Comparison of ENCODE assay signal across 1 cellular context in the genomic region with DNA sequence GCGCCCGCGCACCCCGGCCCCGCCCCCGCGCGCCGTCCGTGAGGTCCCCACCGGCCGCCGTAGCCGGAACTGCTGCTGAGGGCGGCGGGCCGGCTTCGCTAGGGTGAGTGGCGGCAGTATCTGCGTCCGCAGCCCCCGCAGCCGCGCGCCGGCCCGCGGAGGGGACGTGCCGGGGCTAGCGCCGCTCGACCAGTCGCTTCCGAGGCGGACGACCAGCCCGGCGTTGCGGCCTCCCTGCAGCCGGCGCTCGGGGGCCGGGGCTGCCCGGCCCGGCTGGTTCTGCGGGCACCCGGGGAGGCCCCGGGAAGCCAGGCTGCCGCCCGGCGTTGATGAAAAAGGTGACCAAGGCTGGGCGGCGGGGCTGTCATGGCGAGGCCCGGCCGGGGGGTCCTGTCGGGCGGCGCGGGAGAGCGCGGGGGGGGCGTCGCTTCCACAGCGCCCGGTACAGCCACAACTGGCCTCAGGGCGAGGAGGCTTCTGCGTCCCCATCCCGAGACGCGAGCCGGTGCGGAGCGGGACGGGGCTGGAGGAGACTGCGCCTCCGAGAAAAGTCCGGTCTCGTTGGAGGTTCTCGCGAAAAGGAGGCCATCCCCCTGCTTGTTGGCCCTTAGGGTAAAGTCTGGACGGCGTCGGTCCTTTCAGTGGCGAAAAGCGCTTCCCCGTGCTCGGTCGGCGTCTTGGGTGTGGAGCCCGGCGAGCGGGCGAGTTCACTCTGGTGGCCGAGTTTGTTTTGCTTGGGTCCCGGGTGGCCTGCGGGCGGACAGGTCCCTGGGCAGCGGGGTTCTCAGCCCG.
TF ChIP-seq lines count a peak whose summit lies in the region.

Gene CRAMP1, plus strand, starts transcription at position 41 of the 792 bp plus-strand sequence. CDS start 2,280 bp downstream, outside the sequence.

TF ChIP-seq in A549, 52 proteins besides CTCF, POLR2A, EP300 and RAD21 (continued from another document):
- TF ChIP-seq REST (IDR thresholded peaks at IDR 0.05): no peak
- TF ChIP-seq CHD2 (IDR thresholded peaks at IDR 0.05; ENCODE audit: low read length, partially characterized antibody): peak; percentile 39
- TF ChIP-seq HDAC2 (IDR thresholded peaks at IDR 0.05): no peak
- no peak for TF ChIP-seq HOXB13 (CRISPR knock-in tag; IDR thresholded peaks at IDR 0.05; ENCODE audit: low read depth)
- TF ChIP-seq MAFK (IDR thresholded peaks at IDR 0.05; ENCODE audit: partially characterized antibody): no peak
- TF ChIP-seq PHF8 (IDR thresholded peaks at IDR 0.05; ENCODE audit: borderline replicate concordance, low read depth): peak; percentile 29; the same call in 1 of the 2 replicates
- TF ChIP-seq, protein P1, sequence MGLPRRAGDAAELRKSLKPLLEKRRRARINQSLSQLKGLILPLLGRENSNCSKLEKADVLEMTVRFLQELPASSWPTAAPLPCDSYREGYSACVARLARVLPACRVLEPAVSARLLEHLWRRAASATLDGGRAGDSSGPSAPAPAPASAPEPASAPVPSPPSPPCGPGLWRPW (IDR thresholded peaks at IDR 0.05): no peak
- TF ChIP-seq NPAS2 (CRISPR knock-in tag; IDR thresholded peaks at IDR 0.05; ENCODE audit: borderline replicate concordance): no peak
- TF ChIP-seq, protein P2, sequence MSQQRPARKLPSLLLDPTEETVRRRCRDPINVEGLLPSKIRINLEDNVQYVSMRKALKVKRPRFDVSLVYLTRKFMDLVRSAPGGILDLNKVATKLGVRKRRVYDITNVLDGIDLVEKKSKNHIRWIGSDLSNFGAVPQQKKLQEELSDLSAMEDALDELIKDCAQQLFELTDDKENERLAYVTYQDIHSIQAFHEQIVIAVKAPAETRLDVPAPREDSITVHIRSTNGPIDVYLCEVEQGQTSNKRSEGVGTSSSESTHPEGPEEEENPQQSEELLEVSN (IDR thresholded peaks at IDR 0.05; ENCODE audit: borderline replicate concordance, low read depth): no peak
- no peak for TF ChIP-seq GATA3 (IDR thresholded peaks at IDR 0.05; ENCODE audit: borderline replicate concordance)
- TF ChIP-seq, protein P3, sequence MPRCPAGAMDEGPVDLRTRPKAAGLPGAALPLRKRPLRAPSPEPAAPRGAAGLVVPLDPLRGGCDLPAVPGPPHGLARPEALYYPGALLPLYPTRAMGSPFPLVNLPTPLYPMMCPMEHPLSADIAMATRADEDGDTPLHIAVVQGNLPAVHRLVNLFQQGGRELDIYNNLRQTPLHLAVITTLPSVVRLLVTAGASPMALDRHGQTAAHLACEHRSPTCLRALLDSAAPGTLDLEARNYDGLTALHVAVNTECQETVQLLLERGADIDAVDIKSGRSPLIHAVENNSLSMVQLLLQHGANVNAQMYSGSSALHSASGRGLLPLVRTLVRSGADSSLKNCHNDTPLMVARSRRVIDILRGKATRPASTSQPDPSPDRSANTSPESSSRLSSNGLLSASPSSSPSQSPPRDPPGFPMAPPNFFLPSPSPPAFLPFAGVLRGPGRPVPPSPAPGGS (IDR thresholded peaks at IDR 0.05): 0 out of 3 replicates have a peak, but pooled peaks have one; percentile 8
- no peak for TF ChIP-seq ZC3H11A (IDR thresholded peaks at IDR 0.05)
- TF ChIP-seq FOSL2 (IDR thresholded peaks at IDR 0.05): no peak
- TF ChIP-seq FOSL2 (CRISPR knock-in tag; IDR thresholded peaks at IDR 0.05): no peak
- TF ChIP-seq KDM5A (IDR thresholded peaks at IDR 0.05): 0 out of 2 replicates have a peak, but pooled peaks have one; percentile 29
